ENCODE assay signal across 8 cellular contexts in the genomic region with DNA sequence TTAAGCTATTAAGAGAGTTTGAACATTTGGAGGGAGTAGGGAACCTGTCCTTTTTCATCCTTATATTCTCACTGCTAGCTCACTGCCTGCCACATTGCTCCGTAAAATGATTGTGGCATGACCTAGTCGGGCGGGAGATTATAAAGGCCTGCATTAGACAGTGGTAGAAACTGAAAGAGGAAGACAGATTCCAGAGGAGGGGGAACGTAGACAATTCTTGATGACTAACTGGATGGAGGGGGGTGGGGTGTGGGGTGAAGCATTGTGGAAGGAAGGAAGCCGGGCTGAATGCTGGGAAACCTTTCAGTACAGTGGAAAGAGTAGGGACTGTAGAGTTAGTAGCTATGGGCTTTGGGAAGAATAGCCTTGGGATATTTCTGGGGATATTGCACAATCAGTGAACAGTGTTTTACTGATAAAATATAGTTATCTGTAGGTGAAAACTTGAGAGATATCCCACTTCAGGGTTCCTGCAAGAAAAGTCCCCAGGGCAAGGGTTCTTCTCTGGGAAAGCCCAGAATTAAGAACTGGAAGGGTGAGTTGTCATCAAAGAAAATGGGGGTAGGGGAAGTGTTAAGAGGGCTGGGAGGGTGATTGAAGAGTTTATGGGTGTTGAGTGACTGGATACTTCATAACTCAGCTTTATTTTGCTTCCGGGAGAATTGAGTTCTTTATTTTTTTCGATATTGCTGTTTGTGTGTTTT. TPM values are rescaled to one million over a fixed set of nuclear protein-coding genes. Genes with fewer than 3 reads are reported as not detected.
DNase-seq lines count a peak whose midpoint lies in the region; ATAC-seq and TF ChIP-seq lines count a peak whose summit lies in the region.

No MANE protein-coding gene starts in this region.

- H3K4me1 Mint-ChIP-seq in Calu3 (ENCODE audit: low read depth, unreplicated experiment) = peaks cover 58% of the 10 kb centered on the region
- H3K4me1 Mint-ChIP-seq in activated CD8-positive, alpha-beta T cell treated with anti-CD3 and anti-CD28 coated beads, Interleukin-2, amount 10 ng/mL, durations not matched to agents 7 days and 5 days (ENCODE audit: low read depth) = peaks cover 57% of the 10 kb centered on the region

- POLR2A ChIA-PET in activated CD8-positive, alpha-beta T cell treated with anti-CD3 and anti-CD28 coated beads, Interleukin-2, amount 10 ng/mL, durations not matched to agents 7 days and 5 days (lab: Charles Lee) = interaction anchor here (1.1 to 3.5 kb wide), 13 partner anchors 9 to 59 kb away, joined by 3 to 28 read pairs (median 7); no protein-coding TSS in a partner anchor

- peak overlapping the region; percentile 77 for H3K27ac Mint-ChIP-seq in Calu3 (ENCODE audit: unreplicated experiment)
- peak overlapping the region; percentile 92 for H3K27ac Mint-ChIP-seq in activated CD8-positive, alpha-beta T cell treated with anti-CD3 and anti-CD28 coated beads, Interleukin-2, amount 10 ng/mL, durations not matched to agents 7 days and 5 days

- CTCF ChIA-PET in Calu3 (lab: Charles Lee) = interaction anchor here (0.5 to 1.1 kb wide), 5 partner anchors 40 to 441 kb away, joined by 3 to 8 read pairs (median 3); no protein-coding TSS in a partner anchor
- CTCF ChIA-PET in activated CD8-positive, alpha-beta T cell treated with anti-CD3 and anti-CD28 coated beads, Interleukin-2, amount 10 ng/mL, durations not matched to agents 7 days and 5 days (lab: Charles Lee) = interaction anchor here (0.6 to 6.3 kb wide), 9 partner anchors 8 to 64 kb away, joined by 3 to 98 read pairs (median 5); no protein-coding TSS in a partner anchor

- peak overlapping the region; percentile 85 to 100 (median 87) for H3K9ac ChIP-seq in subcutaneous abdominal adipose tissue (ENCODE audit: low read length in 5 of 5)

- no peak for TF ChIP-seq POLR2A in NB4 (IDR thresholded peaks at IDR 0.05; ENCODE audit: extremely low read depth, insufficient read length)

- TF ChIP-seq CTCF in Calu3 (IDR thresholded peaks at IDR 0.05; ENCODE audit: unreplicated experiment) (no peak), NB4 (IDR thresholded peaks at IDR 0.05; ENCODE audit: low read depth, low read length) (no peak)

- no peaks in the 10 kb centered on the region for H3K27me3 Mint-ChIP-seq in Calu3 (ENCODE audit: unreplicated experiment)
- no peaks in the 10 kb centered on the region for H3K27me3 Mint-ChIP-seq in activated CD8-positive, alpha-beta T cell treated with anti-CD3 and anti-CD28 coated beads, Interleukin-2, amount 10 ng/mL, durations not matched to agents 7 days and 5 days (ENCODE audit: low read depth)

- no peaks in the 10 kb centered on the region for H3K9me3 Mint-ChIP-seq in Calu3 (ENCODE audit: low read depth, unreplicated experiment)
- no peaks in the 10 kb centered on the region for H3K9me3 Mint-ChIP-seq in activated CD8-positive, alpha-beta T cell treated with anti-CD3 and anti-CD28 coated beads, Interleukin-2, amount 10 ng/mL, durations not matched to agents 7 days and 5 days (ENCODE audit: insufficient read depth)

- H3K27ac ChIP-seq in esophagus (ENCODE audit: low read depth in 2 of 2, low read length in 1 of 2) (peak overlapping the region; percentile 83 to 97), muscle layer of duodenum (ENCODE audit: low read length) (peak overlapping the region; percentile 97), subcutaneous abdominal adipose tissue (ENCODE audit: low read depth, low read length) (peak overlapping the region; percentile 94)

- H3K4me3 ChIP-seq in NB4 (ENCODE audit: low read depth, low read length) (peak overlapping the region; percentile 91), esophagus (ENCODE audit: low read depth in 1 of 2, low read length in 2 of 2) (peak overlapping the region; percentile 34), muscle layer of duodenum (ENCODE audit: low read depth in 1 of 2, low read length in 2 of 2) (peak overlapping the region; percentile 87 to 97), subcutaneous abdominal adipose tissue (ENCODE audit: low read depth in 1 of 5, low read length in 5 of 5) (peak overlapping the region; percentile 66 to 96 (median 75))

- H3K4me1 ChIP-seq in esophagus (ENCODE audit: control insufficient read depth in 2 of 2, insufficient read depth in 2 of 2, low read length in 1 of 2) (peaks cover 5 to 9% of the 10 kb centered on the region in 2 donors), muscle layer of duodenum (ENCODE audit: control insufficient read depth in 1 of 2, insufficient read depth in 2 of 2, low read length in 2 of 2) (peaks cover 18 to 29% of the 10 kb centered on the region in 2 donors), subcutaneous abdominal adipose tissue (ENCODE audit: control insufficient read depth in 5 of 5, insufficient read depth in 5 of 5, low read length in 5 of 5) (peaks cover 14 to 56% (median 46%) of the 10 kb centered on the region in 5 donors)

- no peaks in the 10 kb centered on the region for H3K36me3 ChIP-seq in esophagus (ENCODE audit: control insufficient read depth in 2 of 2, insufficient read depth in 2 of 2, low read length in 1 of 2)
- H3K36me3 ChIP-seq in muscle layer of duodenum (ENCODE audit: control insufficient read depth in 1 of 2, insufficient read depth in 2 of 2, low read length in 2 of 2) = peaks cover 7 to 24% of the 10 kb centered on the region in 2 donors
- peaks cover 0 to 5% (median under 1%) of the 10 kb centered on the region in 5 donors for H3K36me3 ChIP-seq in subcutaneous abdominal adipose tissue (ENCODE audit: control insufficient read depth in 5 of 5, insufficient read depth in 5 of 5, low read length in 5 of 5)

- 18 to 20% methylated on average over 7 of the region's 7 CpGs for WGBS in esophagus, 2 donors

- ATAC-seq in activated CD8-positive, alpha-beta T cell treated with anti-CD3 and anti-CD28 coated beads, Interleukin-2, amount 10 ng/mL, durations not matched to agents 7 days and 5 days = peak; percentile 21
- no peak for ATAC-seq in GM21737 (IDR thresholded peaks at IDR 0.05; ENCODE audit: unreplicated experiment)
- ATAC-seq in HG02610 (IDR thresholded peaks at IDR 0.05; ENCODE audit: unreplicated experiment) = no peak

- no peaks in the 10 kb centered on the region for H3K9me3 ChIP-seq in esophagus (ENCODE audit: control insufficient read depth in 2 of 2, insufficient read depth in 1 of 2, low read depth in 1 of 2, low read length in 1 of 2)
- H3K9me3 ChIP-seq in muscle layer of duodenum (ENCODE audit: control insufficient read depth in 1 of 2, low read length in 2 of 2) = no peaks in the 10 kb centered on the region
- no peaks in the 10 kb centered on the region for H3K9me3 ChIP-seq in subcutaneous abdominal adipose tissue (ENCODE audit: control insufficient read depth in 5 of 5, low read length in 5 of 5)

- DNase-seq in Calu3 (peak; percentile 79), NB4 (ENCODE audit: low read depth) (peak; percentile 91)
- peak; percentile 54 for DNase-seq in activated CD8-positive, alpha-beta T cell treated with anti-CD3 and anti-CD28 coated beads, Interleukin-2, amount 10 ng/mL, durations not matched to agents 7 days and 5 days

- H3K36me3 Mint-ChIP-seq in Calu3 (ENCODE audit: insufficient read depth, unreplicated experiment) = peaks cover 43% of the 10 kb centered on the region
- peaks cover 46% of the 10 kb centered on the region for H3K36me3 Mint-ChIP-seq in activated CD8-positive, alpha-beta T cell treated with anti-CD3 and anti-CD28 coated beads, Interleukin-2, amount 10 ng/mL, durations not matched to agents 7 days and 5 days (ENCODE audit: low read depth)

- no peaks in the 10 kb centered on the region for H3K27me3 ChIP-seq in esophagus (ENCODE audit: control insufficient read depth in 1 of 2, insufficient read depth in 2 of 2, low read length in 2 of 2)
- no peaks in the 10 kb centered on the region for H3K27me3 ChIP-seq in muscle layer of duodenum (ENCODE audit: low read depth, low read length)
- H3K27me3 ChIP-seq in subcutaneous abdominal adipose tissue (ENCODE audit: control insufficient read depth in 5 of 5, insufficient read depth in 4 of 5, low read length in 5 of 5) = no peaks in the 10 kb centered on the region

- peak overlapping the region; percentile 79 for H3K4me3 Mint-ChIP-seq in Calu3 (ENCODE audit: low read depth, unreplicated experiment)
- H3K4me3 Mint-ChIP-seq in activated CD8-positive, alpha-beta T cell treated with anti-CD3 and anti-CD28 coated beads, Interleukin-2, amount 10 ng/mL, durations not matched to agents 7 days and 5 days = peak overlapping the region; percentile 90

- intact Hi-C loops in Calu3 (cut with micrococcal nuclease; ENCODE audit: unreplicated experiment) = loop anchor here (5.0 kb wide), 1 partner anchor 58 kb away; no protein-coding TSS in a partner anchor

- BruUV-seq in Calu3 (replicated peaks; lab: Mats Ljungman, UMichigan) = no TSS peak

RNA-seq across cellular contexts. Expression of gene MED15, which starts 2.1 kb away (rescaled TPM):
- 137 and 144 TPM in 2 replicates for total RNA-seq in Calu3 (2022)
- total RNA-seq in activated CD8-positive, alpha-beta T cell treated with anti-CD3 and anti-CD28 coated beads, Interleukin-2, amount 10 ng/mL, durations not matched to agents 7 days and 5 days = 100 to 1,000 TPM; 155 to 161 TPM
- 10 to 100 TPM; 31.0 to 55.9 TPM for polyA plus RNA-seq in esophagus

RNA-seq across cellular contexts. Expression of gene KLHL22, which starts 13.9 kb away (rescaled TPM):
- 26.5 and 28.1 TPM in 2 replicates for total RNA-seq in Calu3 (2022)
- 10 to 100 TPM; 29.2 to 30.1 TPM for total RNA-seq in activated CD8-positive, alpha-beta T cell treated with anti-CD3 and anti-CD28 coated beads, Interleukin-2, amount 10 ng/mL, durations not matched to agents 7 days and 5 days
- polyA plus RNA-seq in esophagus = 1 to 10 TPM; 5.7 to 6.3 TPM

Comparison
In these comparisons a context has a peak if more than half of its experiments do, and no peak if none do; other contexts are left out.
1. H3K4me3 ChIP-seq: peak in every context shown above with its lines; median percentile 92 in muscle layer of duodenum; 91 in NB4; 75 in subcutaneous abdominal adipose tissue; 34 in esophagus.